3 cellular contexts compared by ENCODE assay signal in genomic region chr9:116984111-116984510, GRCh38.
"Had no signal": no experiment of that assay in that cellular context is flagged by ENCODE, and none has a peak within 500 bp of the region (broad histone marks: within the 10 kb centered on the region; RNA-seq: fewer than 3 reads in every experiment).

No MANE protein-coding gene starts in this region.

- H3K4me3 ChIP-seq: GM12878 had no signal

- DNase-seq: GDM1, GF-D8 had no signal
